In genomic region chr5:90921428-90921973, GRCh38 we compare ENCODE assay signal across 25 cellular contexts.
"Had no signal": no experiment of that assay in that cellular context is flagged by ENCODE, and none has a peak within 500 bp of the region (broad histone marks: within the 10 kb centered on the region; RNA-seq: fewer than 3 reads in every experiment).

No MANE protein-coding gene starts in this region.

- H3K27ac Mint-ChIP-seq: activated CD4-positive, alpha-beta T cell treated with anti-CD3 and anti-CD28 coated beads for 36 hours; activated CD8-positive, alpha-beta memory T cell treated with anti-CD3 and anti-CD28 coated beads, Interleukin-2, amount 10 ng/mL, durations not matched to agents 7 days and 5 days; activated CD8-positive, alpha-beta T cell treated with anti-CD3 and anti-CD28 coated beads, Interleukin-2, amount 10 ng/mL, durations not matched to agents 7 days and 5 days; activated naive CD4-positive, alpha-beta T cell treated with anti-CD3 and anti-CD28 coated beads, Interleukin-2, amount 50 U/mL, for 24 hours; activated naive CD8-positive, alpha-beta T cell treated with anti-CD3 and anti-CD28 coated beads, Interleukin-2, amount 50 U/mL, for 24 hours; activated T-helper 2 cell treated with anti-CD3 and anti-CD28 coated beads, Interferon-gamma antibody, Interleukin-2, Interleukin-4, amounts not matched to agents 10 μg/mL and 5 μg/mL and 100 μg/mL, durations not matched to agents 14 hours and 24 hours and 36 hours; naive thymus-derived CD4-positive, alpha-beta T cell had no signal

- H3K4me2 ChIP-seq: neural progenitor cell had no signal

- H3K36me3 Mint-ChIP-seq: activated CD8-positive, alpha-beta memory T cell treated with anti-CD3 and anti-CD28 coated beads, Interleukin-2, amount 10 ng/mL, durations not matched to agents 7 days and 5 days; activated naive CD4-positive, alpha-beta T cell treated with anti-CD3 and anti-CD28 coated beads, Interleukin-2, amount 50 U/mL, for 24 hours; naive thymus-derived CD4-positive, alpha-beta T cell had no signal

- DNase-seq: activated CD4-positive, alpha-beta T cell treated with anti-CD3 and anti-CD28 coated beads for 36 hours; activated CD4-positive, CD25-positive, alpha-beta regulatory T cell; activated CD8-positive, alpha-beta memory T cell treated with anti-CD3 and anti-CD28 coated beads, Interleukin-2, amount 10 ng/mL, durations not matched to agents 7 days and 5 days; activated CD8-positive, alpha-beta T cell treated with anti-CD3 and anti-CD28 coated beads, Interleukin-2, amount 10 ng/mL, durations not matched to agents 7 days and 5 days; activated naive CD8-positive, alpha-beta T cell treated with anti-CD3 and anti-CD28 coated beads, Interleukin-2, amount 50 U/mL, for 24 hours; activated T-cell treated with anti-CD3 and anti-CD28 coated beads, Interleukin-2, amount 50 U/mL, for 48 hours; central memory CD4-positive, alpha-beta T cell; foreskin melanocyte; islet precursor cell; left ventricle myocardium superior; mammary epithelial cell; midbrain; naive thymus-derived CD4-positive, alpha-beta T cell; stimulated activated CD4-positive, alpha-beta T cell treated with anti-CD3 and anti-CD28 coated beads, Interleukin-15, amount 100 ng/mL, for 24 hours; stimulated activated CD4-positive, alpha-beta T cell treated with anti-CD3 and anti-CD28 coated beads, Interleukin-2, amount 100 ng/mL, for 24 hours; stimulated activated naive CD4-positive, alpha-beta T cell treated with Interleukin-2 at 50 U/mL for 16 hours; T-helper 2 cell; testis; transverse colon had no signal

- H3K27ac ChIP-seq: breast epithelium, esophagus muscularis mucosa, neural progenitor cell, right atrium auricular region, testis, transverse colon had no signal

- H3K36me3 ChIP-seq: breast epithelium, esophagus muscularis mucosa, right atrium auricular region, transverse colon had no signal

- H3K27me3 ChIP-seq: breast epithelium, esophagus muscularis mucosa, neural progenitor cell, right atrium auricular region, testis, transverse colon had no signal

- H3K9ac ChIP-seq: neural progenitor cell had no signal

- H3K9me3 ChIP-seq: breast epithelium, esophagus muscularis mucosa, right atrium auricular region, testis, transverse colon had no signal

- H3K4me3 ChIP-seq: breast epithelium, esophagus muscularis mucosa, neural progenitor cell, right atrium auricular region, testis, transverse colon had no signal

- H3K4me1 ChIP-seq: breast epithelium, esophagus muscularis mucosa, right atrium auricular region, testis had no signal

- H2AFZ ChIP-seq: neural progenitor cell had no signal

- H3K9me3 Mint-ChIP-seq: activated naive CD4-positive, alpha-beta T cell treated with anti-CD3 and anti-CD28 coated beads, Interleukin-2, amount 50 U/mL, for 24 hours; activated naive CD8-positive, alpha-beta T cell treated with anti-CD3 and anti-CD28 coated beads, Interleukin-2, amount 50 U/mL, for 24 hours; activated T-helper 2 cell treated with anti-CD3 and anti-CD28 coated beads, Interferon-gamma antibody, Interleukin-2, Interleukin-4, amounts not matched to agents 10 μg/mL and 5 μg/mL and 100 μg/mL, durations not matched to agents 14 hours and 24 hours and 36 hours; neural progenitor cell had no signal

- H3K4me3 Mint-ChIP-seq: activated CD4-positive, alpha-beta T cell treated with anti-CD3 and anti-CD28 coated beads for 36 hours; activated CD8-positive, alpha-beta memory T cell treated with anti-CD3 and anti-CD28 coated beads, Interleukin-2, amount 10 ng/mL, durations not matched to agents 7 days and 5 days; activated CD8-positive, alpha-beta T cell treated with anti-CD3 and anti-CD28 coated beads, Interleukin-2, amount 10 ng/mL, durations not matched to agents 7 days and 5 days; activated naive CD4-positive, alpha-beta T cell treated with anti-CD3 and anti-CD28 coated beads, Interleukin-2, amount 50 U/mL, for 24 hours; activated naive CD8-positive, alpha-beta T cell treated with anti-CD3 and anti-CD28 coated beads, Interleukin-2, amount 50 U/mL, for 24 hours; naive thymus-derived CD4-positive, alpha-beta T cell; neural progenitor cell had no signal

- H3K4me1 Mint-ChIP-seq: activated CD4-positive, alpha-beta T cell treated with anti-CD3 and anti-CD28 coated beads for 36 hours; activated CD8-positive, alpha-beta memory T cell treated with anti-CD3 and anti-CD28 coated beads, Interleukin-2, amount 10 ng/mL, durations not matched to agents 7 days and 5 days; activated naive CD4-positive, alpha-beta T cell treated with anti-CD3 and anti-CD28 coated beads, Interleukin-2, amount 50 U/mL, for 24 hours; activated naive CD8-positive, alpha-beta T cell treated with anti-CD3 and anti-CD28 coated beads, Interleukin-2, amount 50 U/mL, for 24 hours; naive thymus-derived CD4-positive, alpha-beta T cell; neural progenitor cell had no signal

- ATAC-seq: activated CD4-positive, alpha-beta T cell treated with anti-CD3 and anti-CD28 coated beads for 36 hours; activated CD8-positive, alpha-beta memory T cell treated with anti-CD3 and anti-CD28 coated beads, Interleukin-2, amount 10 ng/mL, durations not matched to agents 7 days and 5 days; activated CD8-positive, alpha-beta T cell treated with anti-CD3 and anti-CD28 coated beads, Interleukin-2, amount 10 ng/mL, durations not matched to agents 7 days and 5 days; activated naive CD8-positive, alpha-beta T cell treated with anti-CD3 and anti-CD28 coated beads, Interleukin-2, amount 50 U/mL, for 24 hours; left ventricle myocardium superior; naive thymus-derived CD4-positive, alpha-beta T cell had no signal
